ENCODE assay signal across 1 cellular context in genomic region chr22:41403532-41404318, GRCh38.
TF ChIP-seq lines count a peak whose summit lies in the region.

No MANE protein-coding gene starts in this region.

TF ChIP-seq in HepG2, 621 proteins besides CTCF, POLR2A, EP300 and RAD21 (continued from another document and continues in another):
- TF ChIP-seq CBX5 (CRISPR knock-in tag; IDR thresholded peaks at IDR 0.05; ENCODE audit: borderline replicate concordance) (peak; percentile 70; the same call in 1 of the 2 replicates), ZNF138 (CRISPR knock-in tag; IDR thresholded peaks at IDR 0.05; ENCODE audit: low read depth) (no peak; the same call in 1 of the 2 replicates), KDM1A (CRISPR knock-in tag; IDR thresholded peaks at IDR 0.05) (no peak), MAFK (conservative IDR thresholded peaks at IDR 0.05 in 1 of 2, IDR thresholded peaks at IDR 0.05 in 1 of 2; ENCODE audit: low read length in 2 of 2) (peak; percentile 84 to 94), ZNF280B (CRISPR knock-in tag; IDR thresholded peaks at IDR 0.05; ENCODE audit: borderline replicate concordance) (peak; percentile 42; the same call in 1 of the 2 replicates), THAP7 (CRISPR knock-in tag; IDR thresholded peaks at IDR 0.05) (no peak), KLF6 (CRISPR knock-in tag; IDR thresholded peaks at IDR 0.05) (no peak), NR3C1 (CRISPR knock-in tag; IDR thresholded peaks at IDR 0.05) (no peak), TMF1 (CRISPR knock-in tag; IDR thresholded peaks at IDR 0.05; ENCODE audit: low read depth) (no peak), ZNF180 (CRISPR knock-in tag; IDR thresholded peaks at IDR 0.05; ENCODE audit: borderline replicate concordance, low read depth) (no peak), PAX8 (CRISPR knock-in tag; IDR thresholded peaks at IDR 0.05; ENCODE audit: borderline replicate concordance) (no peak), ZNF234 (CRISPR knock-in tag; conservative IDR thresholded peaks at IDR 0.05) (no peak), MTF1 (CRISPR knock-in tag; IDR thresholded peaks at IDR 0.05) (no peak), PRDM4 (CRISPR knock-in tag; IDR thresholded peaks at IDR 0.05; ENCODE audit: borderline replicate concordance) (no peak), ZMAT3 (CRISPR knock-in tag; conservative IDR thresholded peaks at IDR 0.05) (no peak), FOXA3 (CRISPR knock-in tag; IDR thresholded peaks at IDR 0.05) (peak; percentile 61), CREB1 (IDR thresholded peaks at IDR 0.05) (no peak), CREB1 (CRISPR knock-in tag; IDR thresholded peaks at IDR 0.05) (no peak), ZNF44 (CRISPR knock-in tag; IDR thresholded peaks at IDR 0.05) (no peak), NFATC3 (CRISPR knock-in tag; IDR thresholded peaks at IDR 0.05) (no peak), POGZ (CRISPR knock-in tag; IDR thresholded peaks at IDR 0.05) (0 out of 2 replicates have a peak, but pooled peaks have one; percentile 33), ZNF225 (CRISPR knock-in tag; IDR thresholded peaks at IDR 0.05) (no peak), RFX3 (CRISPR knock-in tag; IDR thresholded peaks at IDR 0.05) (no peak), GLI4 (CRISPR knock-in tag; IDR thresholded peaks at IDR 0.05; ENCODE audit: borderline replicate concordance) (no peak), SALL1 (CRISPR knock-in tag; IDR thresholded peaks at IDR 0.05) (0 out of 2 replicates have a peak, but pooled peaks have one; percentile 46), GMEB2 (CRISPR knock-in tag; IDR thresholded peaks at IDR 0.05; ENCODE audit: low read depth) (no peak), MTA3 (CRISPR knock-in tag; IDR thresholded peaks at IDR 0.05) (no peak), DR1 (CRISPR knock-in tag; IDR thresholded peaks at IDR 0.05) (no peak), ZNF280D (CRISPR knock-in tag; IDR thresholded peaks at IDR 0.05) (no peak), ZNF501 (CRISPR knock-in tag; IDR thresholded peaks at IDR 0.05) (peak; percentile 35; the same call in 1 of the 2 replicates), GZF1 (CRISPR knock-in tag; IDR thresholded peaks at IDR 0.05) (no peak), HOXA5 (CRISPR knock-in tag; IDR thresholded peaks at IDR 0.05) (no peak), MBNL3 (CRISPR knock-in tag; conservative IDR thresholded peaks at IDR 0.05) (no peak), ZNF160 (CRISPR knock-in tag; IDR thresholded peaks at IDR 0.05) (no peak), ZNF232 (CRISPR knock-in tag; IDR thresholded peaks at IDR 0.05; ENCODE audit: borderline replicate concordance) (no peak), CSRNP1 (CRISPR knock-in tag; IDR thresholded peaks at IDR 0.05) (no peak), BRD4 (CRISPR knock-in tag; IDR thresholded peaks at IDR 0.05) (no peak), GTF2F1 (IDR thresholded peaks at IDR 0.05; ENCODE audit: low read length) (no peak), ETV6 (CRISPR knock-in tag; conservative IDR thresholded peaks at IDR 0.05) (no peak), TP53 (CRISPR knock-in tag; conservative IDR thresholded peaks at IDR 0.05) (no peak), PHF8 (CRISPR knock-in tag; IDR thresholded peaks at IDR 0.05) (no peak), ZNF703 (CRISPR knock-in tag; IDR thresholded peaks at IDR 0.05; ENCODE audit: borderline replicate concordance) (no peak)
- TF ChIP-seq, protein P1, sequence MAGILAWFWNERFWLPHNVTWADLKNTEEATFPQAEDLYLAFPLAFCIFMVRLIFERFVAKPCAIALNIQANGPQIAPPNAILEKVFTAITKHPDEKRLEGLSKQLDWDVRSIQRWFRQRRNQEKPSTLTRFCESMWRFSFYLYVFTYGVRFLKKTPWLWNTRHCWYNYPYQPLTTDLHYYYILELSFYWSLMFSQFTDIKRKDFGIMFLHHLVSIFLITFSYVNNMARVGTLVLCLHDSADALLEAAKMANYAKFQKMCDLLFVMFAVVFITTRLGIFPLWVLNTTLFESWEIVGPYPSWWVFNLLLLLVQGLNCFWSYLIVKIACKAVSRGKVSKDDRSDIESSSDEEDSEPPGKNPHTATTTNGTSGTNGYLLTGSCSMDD (CRISPR knock-in tag; IDR thresholded peaks at IDR 0.05): no peak
- TF ChIP-seq, protein P2, sequence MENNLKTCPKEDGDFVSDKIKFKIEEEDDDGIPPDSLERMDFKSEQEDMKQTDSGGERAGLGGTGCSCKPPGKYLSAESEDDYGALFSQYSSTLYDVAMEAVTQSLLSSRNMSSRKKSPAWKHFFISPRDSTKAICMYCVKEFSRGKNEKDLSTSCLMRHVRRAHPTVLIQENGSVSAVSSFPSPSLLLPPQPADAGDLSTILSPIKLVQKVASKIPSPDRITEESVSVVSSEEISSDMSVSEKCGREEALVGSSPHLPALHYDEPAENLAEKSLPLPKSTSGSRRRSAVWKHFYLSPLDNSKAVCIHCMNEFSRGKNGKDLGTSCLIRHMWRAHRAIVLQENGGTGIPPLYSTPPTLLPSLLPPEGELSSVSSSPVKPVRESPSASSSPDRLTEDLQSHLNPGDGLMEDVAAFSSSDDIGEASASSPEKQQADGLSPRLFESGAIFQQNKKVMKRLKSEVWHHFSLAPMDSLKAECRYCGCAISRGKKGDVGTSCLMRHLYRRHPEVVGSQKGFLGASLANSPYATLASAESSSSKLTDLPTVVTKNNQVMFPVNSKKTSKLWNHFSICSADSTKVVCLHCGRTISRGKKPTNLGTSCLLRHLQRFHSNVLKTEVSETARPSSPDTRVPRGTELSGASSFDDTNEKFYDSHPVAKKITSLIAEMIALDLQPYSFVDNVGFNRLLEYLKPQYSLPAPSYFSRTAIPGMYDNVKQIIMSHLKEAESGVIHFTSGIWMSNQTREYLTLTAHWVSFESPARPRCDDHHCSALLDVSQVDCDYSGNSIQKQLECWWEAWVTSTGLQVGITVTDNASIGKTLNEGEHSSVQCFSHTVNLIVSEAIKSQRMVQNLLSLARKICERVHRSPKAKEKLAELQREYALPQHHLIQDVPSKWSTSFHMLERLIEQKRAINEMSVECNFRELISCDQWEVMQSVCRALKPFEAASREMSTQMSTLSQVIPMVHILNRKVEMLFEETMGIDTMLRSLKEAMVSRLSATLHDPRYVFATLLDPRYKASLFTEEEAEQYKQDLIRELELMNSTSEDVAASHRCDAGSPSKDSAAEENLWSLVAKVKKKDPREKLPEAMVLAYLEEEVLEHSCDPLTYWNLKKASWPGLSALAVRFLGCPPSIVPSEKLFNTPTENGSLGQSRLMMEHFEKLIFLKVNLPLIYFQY (CRISPR knock-in tag; IDR thresholded peaks at IDR 0.05; ENCODE audit: borderline replicate concordance): peak; percentile 69; the same call in 1 of the 2 replicates
- TF ChIP-seq, protein P3, sequence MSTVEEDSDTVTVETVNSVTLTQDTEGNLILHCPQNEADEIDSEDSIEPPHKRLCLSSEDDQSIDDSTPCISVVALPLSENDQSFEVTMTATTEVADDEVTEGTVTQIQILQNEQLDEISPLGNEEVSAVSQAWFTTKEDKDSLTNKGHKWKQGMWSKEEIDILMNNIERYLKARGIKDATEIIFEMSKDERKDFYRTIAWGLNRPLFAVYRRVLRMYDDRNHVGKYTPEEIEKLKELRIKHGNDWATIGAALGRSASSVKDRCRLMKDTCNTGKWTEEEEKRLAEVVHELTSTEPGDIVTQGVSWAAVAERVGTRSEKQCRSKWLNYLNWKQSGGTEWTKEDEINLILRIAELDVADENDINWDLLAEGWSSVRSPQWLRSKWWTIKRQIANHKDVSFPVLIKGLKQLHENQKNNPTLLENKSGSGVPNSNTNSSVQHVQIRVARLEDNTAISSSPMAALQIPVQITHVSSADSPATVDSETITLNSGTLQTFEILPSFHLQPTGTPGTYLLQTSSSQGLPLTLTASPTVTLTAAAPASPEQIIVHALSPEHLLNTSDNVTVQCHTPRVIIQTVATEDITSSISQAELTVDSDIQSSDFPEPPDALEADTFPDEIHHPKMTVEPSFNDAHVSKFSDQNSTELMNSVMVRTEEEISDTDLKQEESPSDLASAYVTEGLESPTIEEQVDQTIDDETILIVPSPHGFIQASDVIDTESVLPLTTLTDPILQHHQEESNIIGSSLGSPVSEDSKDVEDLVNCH (CRISPR knock-in tag; IDR thresholded peaks at IDR 0.05): no peak
- TF ChIP-seq, protein P4, sequence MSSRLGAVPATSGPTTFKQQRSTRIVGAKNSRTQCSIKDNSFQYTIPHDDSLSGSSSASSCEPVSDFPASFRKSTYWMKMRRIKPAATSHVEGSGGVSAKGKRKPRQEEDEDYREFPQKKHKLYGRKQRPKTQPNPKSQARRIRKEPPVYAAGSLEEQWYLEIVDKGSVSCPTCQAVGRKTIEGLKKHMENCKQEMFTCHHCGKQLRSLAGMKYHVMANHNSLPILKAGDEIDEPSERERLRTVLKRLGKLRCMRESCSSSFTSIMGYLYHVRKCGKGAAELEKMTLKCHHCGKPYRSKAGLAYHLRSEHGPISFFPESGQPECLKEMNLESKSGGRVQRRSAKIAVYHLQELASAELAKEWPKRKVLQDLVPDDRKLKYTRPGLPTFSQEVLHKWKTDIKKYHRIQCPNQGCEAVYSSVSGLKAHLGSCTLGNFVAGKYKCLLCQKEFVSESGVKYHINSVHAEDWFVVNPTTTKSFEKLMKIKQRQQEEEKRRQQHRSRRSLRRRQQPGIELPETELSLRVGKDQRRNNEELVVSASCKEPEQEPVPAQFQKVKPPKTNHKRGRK (CRISPR knock-in tag; IDR thresholded peaks at IDR 0.05): no peak
